19 cellular contexts compared by ENCODE assay signal in genomic region chr7:83517026-83517700, GRCh38.
DNase-seq lines count a peak whose midpoint lies in the region; ATAC-seq lines count a peak whose summit lies in the region.
"Had no signal": no experiment of that assay in that cellular context is flagged by ENCODE, and none has a peak within 500 bp of the region (broad histone marks: within the 10 kb centered on the region; RNA-seq: fewer than 3 reads in every experiment).

No MANE protein-coding gene starts in this region.

- no peak for ATAC-seq in HG03045 (IDR thresholded peaks at IDR 0.05; ENCODE audit: unreplicated experiment)
- ATAC-seq in GM19328 (IDR thresholded peaks at IDR 0.05; ENCODE audit: unreplicated experiment) = no peak

- DNase-seq in NCI-H510A treated with DMSO at 0.1 percent for 48 hours (lab: John Stamatoyannopoulos, UW) = peak; percentile 56
- DNase-seq in NCI-H510A (lab: John Stamatoyannopoulos, UW) = no peak
- peak; percentile 65 for DNase-seq in NCI-H69 (lab: John Stamatoyannopoulos, UW)
- peak; percentile 79 for DNase-seq in left kidney (ENCODE audit: low read depth, low spot score)
- DNase-seq in CD1c-positive myeloid dendritic cell (ENCODE audit: extremely low spot score) = no peak
- DNase-seq in activated effector memory CD4-positive, alpha-beta T cell treated with anti-CD3 and anti-CD28 coated beads, Interleukin-2, amount 50 U/mL, for 16 hours = no peak
- DNase-seq: 8988T, C1 segment of cervical spinal cord, Caco-2, DND-41, GDM1, GOT3, KBM-7, NCI-H2081 treated with DMSO at 0.1 percent for 48 hours, NCI-H226, NCI-H774, Peyer's patch had no signal

Comparison
In these comparisons a context has a peak if more than half of its experiments do, and no peak if none do; other contexts are left out.
1. DNase-seq: peak in NCI-H510A treated with DMSO at 0.1 percent for 48 hours (single experiment), NCI-H69 (single experiment) and left kidney (single experiment); none in NCI-H510A (single experiment), CD1c-positive myeloid dendritic cell (single experiment) and activated effector memory CD4-positive, alpha-beta T cell treated with anti-CD3 and anti-CD28 coated beads, Interleukin-2, amount 50 U/mL, for 16 hours (single experiment).